ENCODE assay signal across 1 cellular context in genomic region chr9:127865645-127866464, GRCh38.
TF ChIP-seq lines count a peak whose summit lies in the region.

No MANE protein-coding gene starts in this region.

TF ChIP-seq in IMR-90, 13 proteins besides CTCF, POLR2A, EP300 and RAD21:
- no peak for TF ChIP-seq MAZ (IDR thresholded peaks at IDR 0.05; ENCODE audit: borderline replicate concordance, low read depth, low read length)
- no peak for TF ChIP-seq RCOR1 (IDR thresholded peaks at IDR 0.05; ENCODE audit: insufficient replicate concordance, low read length)
- TF ChIP-seq NFE2L2 (IDR thresholded peaks at IDR 0.05; ENCODE audit: low read depth, low read length): no peak
- no peak for TF ChIP-seq MXI1 (IDR thresholded peaks at IDR 0.05; ENCODE audit: borderline replicate concordance, low read depth, low read length)
- TF ChIP-seq CHD1 (IDR thresholded peaks at IDR 0.05; ENCODE audit: low read depth, low read length): no peak
- TF ChIP-seq SMC3 (IDR thresholded peaks at IDR 0.05; ENCODE audit: low read depth, low read length): no peak
- TF ChIP-seq CEBPB (IDR thresholded peaks at IDR 0.05; ENCODE audit: low read depth, low read length): no peak
- no peak for TF ChIP-seq RFX5 (IDR thresholded peaks at IDR 0.05; ENCODE audit: low read depth, low read length)
- no peak for TF ChIP-seq BHLHE40 (IDR thresholded peaks at IDR 0.05; ENCODE audit: low read depth, low read length)
- TF ChIP-seq ELK1 (IDR thresholded peaks at IDR 0.05; ENCODE audit: borderline replicate concordance, low read depth, low read length): no peak
- no peak for TF ChIP-seq FOS (IDR thresholded peaks at IDR 0.05; ENCODE audit: low read depth, low read length)
- no peak for TF ChIP-seq USF2 (IDR thresholded peaks at IDR 0.05; ENCODE audit: low read depth, low read length)
- TF ChIP-seq MAFK (IDR thresholded peaks at IDR 0.05; ENCODE audit: low read depth, low read length): no peak
